Comparison of ENCODE assay signal across 1 cellular context in the genomic region with DNA sequence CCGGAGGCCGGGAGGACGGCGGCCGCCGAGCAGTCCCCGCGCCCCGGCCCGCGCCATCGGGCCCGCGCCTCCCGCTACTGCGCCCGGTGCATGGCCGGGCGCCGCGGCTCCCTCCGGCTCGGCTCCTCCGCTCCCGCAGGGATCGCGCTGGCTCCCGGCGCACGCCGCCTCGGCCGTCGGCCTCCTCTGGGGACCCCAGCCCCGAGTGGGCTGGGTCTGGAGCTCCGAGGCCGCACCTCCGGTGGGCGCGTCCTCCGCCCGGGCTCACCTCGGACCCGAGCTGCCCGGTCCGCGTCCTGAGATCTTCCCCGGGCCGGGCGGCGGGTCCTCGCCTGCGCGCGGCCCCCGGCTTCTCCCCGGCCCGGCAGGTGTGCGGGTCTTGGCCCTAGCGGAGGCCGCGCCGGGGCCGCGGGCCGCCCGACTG.
TF ChIP-seq lines count a peak whose summit lies in the region.

No MANE protein-coding gene starts in this region.

TF ChIP-seq in HepG2, 621 proteins besides CTCF, POLR2A, EP300 and RAD21:
- TF ChIP-seq EZH2 (conservative IDR thresholded peaks at IDR 0.05; ENCODE audit: low read depth, low read length) (0 out of 2 replicates have a peak, but pooled peaks have one; percentile 16), FIP1L1 (IDR thresholded peaks at IDR 0.05; ENCODE audit: borderline replicate concordance, insufficient read depth, low read depth, low read length) (no peak)
